Comparison of ENCODE assay signal across 10 cellular contexts in genomic region chr17:40541060-40541872, GRCh38. TPM values are rescaled to one million over a fixed set of nuclear protein-coding genes. Genes with fewer than 3 reads are reported as not detected.
DNase-seq lines count a peak whose midpoint lies in the region; ATAC-seq and TF ChIP-seq lines count a peak whose summit lies in the region.
"Had no signal": no experiment of that assay in that cellular context is flagged by ENCODE, and none has a peak within 500 bp of the region (broad histone marks: within the 10 kb centered on the region; RNA-seq: fewer than 3 reads in every experiment).

No MANE protein-coding gene starts in this region.

- no peaks in the 10 kb centered on the region for H3K27me3 Mint-ChIP-seq in brain

- CTCF ChIA-PET in SK-N-SH (lab: Yijun Ruan, JAX) = interaction anchor here (0.9 to 16.8 kb wide), 8 partner anchors 8 to 182 kb away, joined by 3 to 381 read pairs (median 22); partner anchors contain the start of genes CCR7, GJD3 and IGFBP4

- peaks cover 84% of the 10 kb centered on the region for H3K4me1 Mint-ChIP-seq in brain

- no peak overlapping the region for H3K4ac ChIP-seq in neuronal stem cell (ENCODE audit: low read length)

- H2AK5ac ChIP-seq in neuronal stem cell (ENCODE audit: low read depth, low read length) = peak overlapping the region; percentile 98

- no peak overlapping the region for H3K4me3 Mint-ChIP-seq in brain

- DNase-seq in left cardiac atrium (peak; percentile 28), cardiac septum (ENCODE audit: low spot score) (no peak), neuronal stem cell (ENCODE audit: low spot score) (no peak), vagina (ENCODE audit: extremely low spot score in 2 of 2) (no peak), Kasumi-1 (lab: John Stamatoyannopoulos, UW) (no peak), SK-N-SH (no peak)

- H3K23ac ChIP-seq in neuronal stem cell (ENCODE audit: low read depth, low read length, poor library complexity) = no peak overlapping the region

- TF ChIP-seq CTCF in brain (conservative IDR thresholded peaks at IDR 0.05) (no peak), vagina (IDR thresholded peaks at IDR 0.05) (no peak), SK-N-SH (IDR thresholded peaks at IDR 0.05) (no peak)

- H3K27me3 ChIP-seq in neuronal stem cell (ENCODE audit: control insufficient read depth in 3 of 3, insufficient read depth in 3 of 3, low read depth in 1 of 3, low read length in 3 of 3) (no peaks in the 10 kb centered on the region), vagina (no peaks in the 10 kb centered on the region), SK-N-SH (ENCODE audit: insufficient read depth) (no peaks in the 10 kb centered on the region)

- peaks cover 4% of the 10 kb centered on the region for H3F3A ChIP-seq in SK-N-SH (replicated peaks; ENCODE audit: insufficient read depth)

- H3K27ac Mint-ChIP-seq in brain = peak overlapping the region; percentile 93 to 98 (median 95)

- peak overlapping the region; percentile 81 for H2AFZ ChIP-seq in neuronal stem cell (ENCODE audit: low read length)
- H2AFZ ChIP-seq in SK-N-SH (ENCODE audit: low read depth) = no peak overlapping the region

- H3K14ac ChIP-seq in neuronal stem cell (ENCODE audit: low read length) = peak overlapping the region; percentile 42

- H3K27ac ChIP-seq in neuronal stem cell (replicated peaks; ENCODE audit: low read length) (no peak overlapping the region), vagina (peak overlapping the region; percentile 91), SK-N-SH (ENCODE audit: low read depth in 2 of 2, low read length in 1 of 2) (peak overlapping the region in 1 of 2 experiments; percentile 96; a peak in 2 of 4 replicates)

- peak overlapping the region; percentile 93 for H2BK15ac ChIP-seq in neuronal stem cell (ENCODE audit: low read length)

- POLR2A ChIA-PET in SK-N-SH (lab: Yijun Ruan, JAX) = interaction anchor here (1.4 to 2.9 kb wide), 3 partner anchors 8 to 18 kb away, joined by 4 to 12 read pairs (median 11); no protein-coding TSS in a partner anchor

- H3K4me3 ChIP-seq in neuronal stem cell (ENCODE audit: low read length in 2 of 2) (peak overlapping the region in 1 of 2 donors; percentile 59), vagina (no peak overlapping the region), SK-N-SH (ENCODE audit: low read depth in 2 of 2, low read length in 1 of 2) (no peak overlapping the region)

- ATAC-seq in left cardiac atrium = no peak
- no peak for ATAC-seq in HG03039 (IDR thresholded peaks at IDR 0.05; ENCODE audit: unreplicated experiment)

- TF ChIP-seq POLR2A in vagina (IDR thresholded peaks at IDR 0.05) = no peak

- H3K4me1 ChIP-seq in neuronal stem cell (ENCODE audit: control insufficient read depth in 2 of 2, insufficient read depth in 1 of 2, low read depth in 1 of 2, low read length in 2 of 2) (peaks cover 20 to 24% of the 10 kb centered on the region in 2 donors), vagina (peaks cover 78% of the 10 kb centered on the region), SK-N-SH (ENCODE audit: control insufficient read depth in 1 of 2, insufficient read depth in 2 of 2, low read depth in 1 of 2, low read length in 1 of 2) (peaks cover 13 to 80% of the 10 kb centered on the region in 2 experiments; a peak in 3 of 4 replicates)

- no peak for TF ChIP-seq EP300 in SK-N-SH (IDR thresholded peaks at IDR 0.05; ENCODE audit: borderline replicate concordance in 1 of 2, low read depth in 1 of 2, low read length in 1 of 2)

- H4K20me1 ChIP-seq in SK-N-SH (ENCODE audit: insufficient read depth) = no peaks in the 10 kb centered on the region

- H2BK120ac ChIP-seq in neuronal stem cell (ENCODE audit: low read depth, low read length) = no peak overlapping the region

- no peak overlapping the region for H3K4me2 ChIP-seq in neuronal stem cell (ENCODE audit: insufficient read depth, low read length, poor library complexity, severe bottlenecking)
- no peak overlapping the region for H3K4me2 ChIP-seq in SK-N-SH

- no peak for TF ChIP-seq RAD21 in SK-N-SH (IDR thresholded peaks at IDR 0.05; ENCODE audit: low read length)

- H3K9me2 ChIP-seq in SK-N-SH = no peaks in the 10 kb centered on the region

- no peaks in the 10 kb centered on the region for H3K79me1 ChIP-seq in neuronal stem cell (ENCODE audit: low read depth, low read length)

- H3K9me3 ChIP-seq in neuronal stem cell (replicated peaks in 1 of 2; ENCODE audit: control insufficient read depth in 2 of 2, insufficient read depth in 1 of 2, low read depth in 1 of 2, low read length in 2 of 2) (no peaks in the 10 kb centered on the region), vagina (no peaks in the 10 kb centered on the region), SK-N-SH (no peaks in the 10 kb centered on the region)

- no peaks in the 10 kb centered on the region for H3K79me2 ChIP-seq in SK-N-SH (ENCODE audit: insufficient read depth)

- H3K18ac ChIP-seq in neuronal stem cell (ENCODE audit: low read length) = peak overlapping the region; percentile 62

- no peak overlapping the region for H4K8ac ChIP-seq in neuronal stem cell (ENCODE audit: low read depth, low read length)

- intact Hi-C loops in left cardiac atrium (cut with DNase I) = no loop called here
- intact Hi-C loops in cardiac septum (cut with DNase I) = no loop called here
- intact Hi-C loops in vagina (cut with DNase I) = no loop called here

- H3K36me3 ChIP-seq in neuronal stem cell (replicated peaks in 1 of 2; ENCODE audit: control insufficient read depth in 2 of 2, insufficient read depth in 2 of 2, low read length in 2 of 2) = no peaks in the 10 kb centered on the region
- H3K36me3 ChIP-seq in vagina = no peaks in the 10 kb centered on the region
- no peaks in the 10 kb centered on the region for H3K36me3 ChIP-seq in SK-N-SH (replicated peaks in 1 of 2; ENCODE audit: control insufficient read depth in 1 of 2, insufficient read depth in 2 of 2, low read length in 1 of 2)

- H2BK12ac ChIP-seq in neuronal stem cell (ENCODE audit: low read length) = no peak overlapping the region

- peaks cover 0 to 5% (median 0%) of the 10 kb centered on the region in 5 experiments for H3K9me3 Mint-ChIP-seq in brain

- no CpG with 5 or more reads among the region's 20 CpGs for WGBS in neuronal stem cell (ENCODE audit: extremely low coverage in 2 of 2, insufficient read length in 2 of 2, insufficient replicate concordance in 1 of 2), 2 donors
- 94% methylated on average over 11 of the region's 20 CpGs for WGBS in SK-N-SH (ENCODE audit: low lambda C conversion rate)

- no peaks in the 10 kb centered on the region for H3K36me3 Mint-ChIP-seq in brain

- no peak overlapping the region for H4K91ac ChIP-seq in neuronal stem cell (ENCODE audit: low read depth, low read length, poor library complexity)

- H3K9ac ChIP-seq in neuronal stem cell (ENCODE audit: low read depth, low read length, poor library complexity) = no peak overlapping the region
- H3K9ac ChIP-seq in SK-N-SH = no peak overlapping the region

- H2BK5ac ChIP-seq in neuronal stem cell (ENCODE audit: low read length) = peak overlapping the region; percentile 45

TF ChIP-seq in SK-N-SH, 30 proteins besides CTCF, POLR2A, EP300 and RAD21 (continues in another document):
- TF ChIP-seq ZBTB33 (IDR thresholded peaks at IDR 0.05; ENCODE audit: borderline replicate concordance, low read depth) = no peak
- no peak for TF ChIP-seq JUND (IDR thresholded peaks at IDR 0.05)
- no peak for TF ChIP-seq GABPA (IDR thresholded peaks at IDR 0.05; ENCODE audit: low read depth)
- no peak for TF ChIP-seq MEF2A (IDR thresholded peaks at IDR 0.05; ENCODE audit: borderline replicate concordance, low read depth)
- no peak for TF ChIP-seq TCF12 (IDR thresholded peaks at IDR 0.05)
- TF ChIP-seq TEAD4 (IDR thresholded peaks at IDR 0.05; ENCODE audit: borderline replicate concordance, insufficient read depth) = no peak
- TF ChIP-seq IRF3 (IDR thresholded peaks at IDR 0.05; ENCODE audit: low read depth, low read length) = no peak
- no peak for TF ChIP-seq YY1 (IDR thresholded peaks at IDR 0.05; ENCODE audit: low read depth)

RNA-seq across cellular contexts. Expression of gene CCR7, which starts 24.0 kb away (rescaled TPM):
- total RNA-seq in left cardiac atrium (under 1 TPM; 0.29 to 0.53 TPM), cardiac septum (0.32 TPM), vagina (not detected)
- polyA plus RNA-seq in brain (ENCODE audit: insufficient read depth, low read depth, low replicate concordance) (not detected), SK-N-SH (2012; rRNA removed) (not detected in 2 replicates)
- 0.10 TPM for polyA plus RNA-seq in neuronal stem cell (2013, experiment 1 of 2)
- 0.06 TPM for polyA plus RNA-seq in neuronal stem cell (2013, experiment 2 of 2)
- polyA plus RNA-seq in SK-N-SH (2012; cell fraction: cytosol; rRNA removed) = 0.03 and 0.05 TPM in 2 replicates
- polyA plus RNA-seq in SK-N-SH (2012; cell fraction: nucleus; rRNA removed) = 0.02 TPM in 1 of 2 replicates, not detected in the other
- total RNA-seq: glomerular endothelial cell, RPMI7951 had no signal

RNA-seq across cellular contexts. Expression of gene TNS4, which starts 39.8 kb away (rescaled TPM):
- total RNA-seq in left cardiac atrium (not detected), cardiac septum (not detected), vagina (296 TPM)
- polyA plus RNA-seq in brain (ENCODE audit: insufficient read depth, low read depth, low replicate concordance) (not detected), SK-N-SH (2012; rRNA removed) (not detected in 2 replicates)
- not detected for polyA plus RNA-seq in neuronal stem cell (2013, experiment 1 of 2)
- not detected for polyA plus RNA-seq in neuronal stem cell (2013, experiment 2 of 2)
- 0.01 TPM in 1 of 2 replicates, not detected in the other for polyA plus RNA-seq in SK-N-SH (2012; cell fraction: cytosol; rRNA removed)
- polyA plus RNA-seq in SK-N-SH (2012; cell fraction: nucleus; rRNA removed) = 0.02 TPM in 1 of 2 replicates, not detected in the other
- total RNA-seq: glomerular endothelial cell, RPMI7951 had no signal

Comparison
In these comparisons a context has a peak if more than half of its experiments do, and no peak if none do; other contexts are left out.
1. RNA of gene TNS4, which starts 39.8 kb away (total RNA-seq): 296 TPM in vagina (single experiment); not detected in left cardiac atrium and not detected in cardiac septum (single experiment); every median in the first group is over 100 times any median in the second.